ENCODE assay signal across 8 cellular contexts in the genomic region with DNA sequence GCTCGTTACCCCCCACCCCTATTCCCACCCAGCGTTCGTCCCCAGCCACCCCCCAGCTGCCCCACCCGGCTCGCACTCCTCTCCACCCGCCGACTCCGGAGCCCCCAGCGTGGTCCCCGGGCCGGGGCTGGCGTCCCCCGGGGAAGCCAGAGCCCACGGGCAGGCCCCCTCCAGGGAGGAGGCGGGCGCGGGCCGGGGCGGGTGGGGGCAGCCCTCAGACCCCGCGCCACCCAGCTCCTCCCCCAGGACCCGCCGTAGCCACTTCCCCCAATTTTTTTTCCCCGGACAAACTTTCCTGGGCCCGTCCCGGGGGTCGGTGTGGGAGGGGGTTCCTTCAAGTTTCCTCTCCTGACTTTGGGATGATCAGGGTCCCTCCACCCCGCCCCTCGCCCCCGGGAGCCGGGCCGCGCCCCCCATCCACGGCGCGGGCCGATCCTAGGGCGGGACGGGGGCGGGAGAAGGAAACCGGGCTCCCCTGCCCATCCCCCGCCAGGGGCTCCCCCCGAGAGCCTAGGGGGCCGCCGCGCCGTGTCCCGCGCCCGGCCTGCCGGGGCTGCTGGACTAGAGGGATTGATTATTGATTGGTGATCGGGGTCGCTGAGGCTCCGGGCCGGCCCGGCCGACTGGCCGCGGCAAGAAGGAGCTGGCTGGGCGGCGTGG. TPM values are rescaled to one million over a fixed set of nuclear protein-coding genes. Genes with fewer than 3 reads are reported as not detected.
DNase-seq lines count a peak whose midpoint lies in the region; ATAC-seq and TF ChIP-seq lines count a peak whose summit lies in the region.

No MANE protein-coding gene starts in this region.

- peaks cover 77% of the 10 kb centered on the region for H3K27me3 Mint-ChIP-seq in activated naive CD8-positive, alpha-beta T cell treated with anti-CD3 and anti-CD28 coated beads for 36 hours
- peaks cover 72% of the 10 kb centered on the region for H3K27me3 Mint-ChIP-seq in activated naive CD8-positive, alpha-beta T cell treated with anti-CD3 and anti-CD28 coated beads, Interleukin-2, amount 50 U/mL, for 24 hours
- peaks cover 26% of the 10 kb centered on the region for H3K27me3 Mint-ChIP-seq in memory B cell

- H3K27me3 ChIP-seq in colonic mucosa (peaks cover 63% of the 10 kb centered on the region), vagina (no peaks in the 10 kb centered on the region)

- no peak for DNase-seq in activated naive CD8-positive, alpha-beta T cell treated with anti-CD3 and anti-CD28 coated beads for 36 hours
- DNase-seq in activated naive CD8-positive, alpha-beta T cell treated with anti-CD3 and anti-CD28 coated beads, Interleukin-2, amount 50 U/mL, for 24 hours = no peak
- DNase-seq in colonic mucosa = no peak
- DNase-seq in memory B cell (ENCODE audit: low spot score in 2 of 2) = no peak
- DNase-seq in vagina (ENCODE audit: extremely low spot score in 2 of 2) = no peak
- no peak for DNase-seq in HT-29 (ENCODE audit: low spot score)

- H3K9ac ChIP-seq in colonic mucosa (ENCODE audit: low read depth in 2 of 2, low read length in 2 of 2) = peak overlapping the region in 1 of 2 donors; percentile 76

- peak overlapping the region; percentile 67 for H3K27ac ChIP-seq in colonic mucosa
- peak overlapping the region; percentile 90 for H3K27ac ChIP-seq in vagina

- H3K4me3 ChIP-seq in colonic mucosa (peak overlapping the region; percentile 67), vagina (peak overlapping the region; percentile 72 to 97)

- H3K4me1 ChIP-seq in colonic mucosa (no peaks in the 10 kb centered on the region), vagina (peaks cover 24% of the 10 kb centered on the region)

- no peak for TF ChIP-seq CTCF in colonic mucosa (IDR thresholded peaks at IDR 0.05)
- TF ChIP-seq CTCF in vagina (IDR thresholded peaks at IDR 0.05) = no peak

- no peaks in the 10 kb centered on the region for H3K36me3 Mint-ChIP-seq in activated naive CD8-positive, alpha-beta T cell treated with anti-CD3 and anti-CD28 coated beads for 36 hours
- no peaks in the 10 kb centered on the region for H3K36me3 Mint-ChIP-seq in activated naive CD8-positive, alpha-beta T cell treated with anti-CD3 and anti-CD28 coated beads, Interleukin-2, amount 50 U/mL, for 24 hours (ENCODE audit: low read depth)
- H3K36me3 Mint-ChIP-seq in memory B cell = peaks cover 2% of the 10 kb centered on the region

- no peak for TF ChIP-seq POLR2A in vagina (IDR thresholded peaks at IDR 0.05)

- peak overlapping the region; percentile 34 for H3K4me3 Mint-ChIP-seq in activated naive CD8-positive, alpha-beta T cell treated with anti-CD3 and anti-CD28 coated beads for 36 hours
- H3K4me3 Mint-ChIP-seq in activated naive CD8-positive, alpha-beta T cell treated with anti-CD3 and anti-CD28 coated beads, Interleukin-2, amount 50 U/mL, for 24 hours = no peak overlapping the region
- peak overlapping the region; percentile 29 for H3K4me3 Mint-ChIP-seq in memory B cell

- H3K36me3 ChIP-seq in colonic mucosa = no peaks in the 10 kb centered on the region
- H3K36me3 ChIP-seq in vagina = no peaks in the 10 kb centered on the region

- H3K9me3 ChIP-seq in colonic mucosa = no peaks in the 10 kb centered on the region
- H3K9me3 ChIP-seq in vagina = no peaks in the 10 kb centered on the region

- intact Hi-C loops in colonic mucosa (cut with DNase I) = loop anchor here (10.0 kb wide), 2 partner anchors 305 to 565 kb away; no protein-coding TSS in a partner anchor
- intact Hi-C loops in vagina (cut with DNase I) = no loop called here

- no peak overlapping the region for H3K27ac Mint-ChIP-seq in activated naive CD8-positive, alpha-beta T cell treated with anti-CD3 and anti-CD28 coated beads for 36 hours
- H3K27ac Mint-ChIP-seq in activated naive CD8-positive, alpha-beta T cell treated with anti-CD3 and anti-CD28 coated beads, Interleukin-2, amount 50 U/mL, for 24 hours = no peak overlapping the region
- no peak overlapping the region for H3K27ac Mint-ChIP-seq in memory B cell

- H3K4me1 Mint-ChIP-seq in activated naive CD8-positive, alpha-beta T cell treated with anti-CD3 and anti-CD28 coated beads for 36 hours = peaks cover 29% of the 10 kb centered on the region
- H3K4me1 Mint-ChIP-seq in activated naive CD8-positive, alpha-beta T cell treated with anti-CD3 and anti-CD28 coated beads, Interleukin-2, amount 50 U/mL, for 24 hours = peaks cover 27% of the 10 kb centered on the region
- peaks cover 3% of the 10 kb centered on the region for H3K4me1 Mint-ChIP-seq in memory B cell

- no peaks in the 10 kb centered on the region for H3K9me3 Mint-ChIP-seq in activated naive CD8-positive, alpha-beta T cell treated with anti-CD3 and anti-CD28 coated beads for 36 hours
- no peaks in the 10 kb centered on the region for H3K9me3 Mint-ChIP-seq in activated naive CD8-positive, alpha-beta T cell treated with anti-CD3 and anti-CD28 coated beads, Interleukin-2, amount 50 U/mL, for 24 hours
- peaks cover 2% of the 10 kb centered on the region for H3K9me3 Mint-ChIP-seq in memory B cell

- no peak for ATAC-seq in activated naive CD8-positive, alpha-beta T cell treated with anti-CD3 and anti-CD28 coated beads, Interleukin-2, amount 50 U/mL, for 24 hours
- ATAC-seq in memory B cell (ENCODE audit: low read depth) = no peak
- ATAC-seq in HG03520 (IDR thresholded peaks at IDR 0.05; ENCODE audit: unreplicated experiment) = no peak
- no peak for ATAC-seq in HG02610 (IDR thresholded peaks at IDR 0.05; ENCODE audit: unreplicated experiment)

RNA-seq across cellular contexts. Expression of gene TSHZ3, which starts 0.9 kb away (rescaled TPM):
- under 1 TPM; 0.06 TPM for total RNA-seq in activated naive CD8-positive, alpha-beta T cell treated with anti-CD3 and anti-CD28 coated beads for 36 hours
- total RNA-seq in colonic mucosa (1 to 10 TPM; 1.3 to 5.1 TPM), vagina (13.5 TPM)
- not detected in 2 replicates for total RNA-seq in HT-29 (2014; rRNA removed; shearing (Covaris generic))
